18 cellular contexts compared by ENCODE assay signal in the genomic region with DNA sequence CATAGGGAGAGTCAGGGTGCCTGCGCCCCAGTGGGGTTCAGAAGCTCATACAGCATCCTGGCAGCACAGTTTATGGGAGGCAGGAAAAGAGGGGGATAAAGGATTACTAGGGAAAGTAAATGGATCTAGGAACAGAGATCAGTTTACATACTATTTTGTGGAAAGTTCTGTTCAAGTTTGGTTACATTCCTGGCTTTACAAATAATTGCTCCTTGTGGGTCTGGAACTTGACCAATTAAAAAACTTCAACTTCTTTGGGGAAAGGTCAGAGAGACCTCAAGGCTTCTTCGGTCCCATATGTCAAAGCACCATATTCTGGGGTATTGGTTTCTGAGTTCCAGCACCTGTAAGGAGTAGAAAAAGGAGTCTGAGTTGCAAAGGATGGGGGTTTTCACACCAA.
DNase-seq lines count a peak whose midpoint lies in the region; ATAC-seq and TF ChIP-seq lines count a peak whose summit lies in the region.
"Had no signal": no experiment of that assay in that cellular context is flagged by ENCODE, and none has a peak within 500 bp of the region (broad histone marks: within the 10 kb centered on the region; RNA-seq: fewer than 3 reads in every experiment).

No MANE protein-coding gene starts in this region.

- TF ChIP-seq CTCF in Caco-2 (IDR thresholded peaks at IDR 0.05; ENCODE audit: insufficient read depth in 1 of 2, low read depth in 1 of 2, low read length in 1 of 2, severe bottlenecking in 1 of 2, unreplicated experiment in 1 of 2), result no peak
- no peak for TF ChIP-seq CTCF in GM23338 (conservative IDR thresholded peaks at IDR 0.05; ENCODE audit: low read depth in 2 of 2)

- peaks cover 16% of the 10 kb centered on the region for H3K4me1 Mint-ChIP-seq in Caco-2 (ENCODE audit: low read depth, unreplicated experiment)
- peaks cover 20% of the 10 kb centered on the region for H3K4me1 Mint-ChIP-seq in GM23338
- peaks cover 2% of the 10 kb centered on the region for H3K4me1 Mint-ChIP-seq in T-helper 17 cell
- peaks cover 20% of the 10 kb centered on the region for H3K4me1 Mint-ChIP-seq in stimulated activated effector memory CD8-positive, alpha-beta T cell treated with anti-CD3 and anti-CD28 coated beads, Interleukin-12 subunit alpha, Interleukin-12 subunit beta, amount 100 ng/mL, for 72 hours

- intact Hi-C loops in Caco-2 (cut with micrococcal nuclease; ENCODE audit: unreplicated experiment), result no loop called here

- CTCF ChIA-PET in Caco-2 (lab: Charles Lee), result no interaction called here

- H3K9me3 ChIP-seq in Caco-2 (no peaks in the 10 kb centered on the region), T-helper 17 cell (ENCODE audit: control insufficient read depth, low read length, poor library complexity, severe bottlenecking) (no peaks in the 10 kb centered on the region)
- H3K9me3 ChIP-seq: BE2C had no signal

- H3K27me3 Mint-ChIP-seq in Caco-2 (ENCODE audit: insufficient read depth, unreplicated experiment), result no peaks in the 10 kb centered on the region
- H3K27me3 Mint-ChIP-seq in GM23338 (ENCODE audit: insufficient read depth, low read depth, poor library complexity), result peaks cover 8% of the 10 kb centered on the region
- H3K27me3 Mint-ChIP-seq in T-helper 17 cell, result peaks cover 5% of the 10 kb centered on the region
- H3K27me3 Mint-ChIP-seq: CD4-positive, CD25-positive, alpha-beta regulatory T cell; CD8-positive, alpha-beta memory T cell had no signal

- no TSS peak for BruUV-seq in Caco-2 (replicated peaks; lab: Mats Ljungman, UMichigan)

- no peak overlapping the region for H3K4me2 ChIP-seq in GM23338

- no peaks in the 10 kb centered on the region for H3K36me3 ChIP-seq in Caco-2 (ENCODE audit: control insufficient read depth, insufficient read depth, low read length)
- no peaks in the 10 kb centered on the region for H3K36me3 ChIP-seq in GM23338 (ENCODE audit: insufficient read depth)
- H3K36me3 ChIP-seq: BE2C had no signal

- no peaks in the 10 kb centered on the region for H3K27me3 ChIP-seq in Caco-2 (replicated peaks; ENCODE audit: control insufficient read depth, insufficient read depth, low read length)
- H3K27me3 ChIP-seq in GM23338 (ENCODE audit: insufficient read depth), result no peaks in the 10 kb centered on the region
- H3K27me3 ChIP-seq: BE2C had no signal

- no peak overlapping the region for H3K4me3 ChIP-seq in Caco-2 (ENCODE audit: low read depth, low read length)
- no peak overlapping the region for H3K4me3 ChIP-seq in GM23338

- peak overlapping the region; percentile 9 for H3K4me3 Mint-ChIP-seq in Caco-2 (ENCODE audit: unreplicated experiment)
- no peak overlapping the region for H3K4me3 Mint-ChIP-seq in GM23338
- no peak overlapping the region for H3K4me3 Mint-ChIP-seq in T-helper 17 cell
- no peak overlapping the region for H3K4me3 Mint-ChIP-seq in stimulated activated effector memory CD8-positive, alpha-beta T cell treated with anti-CD3 and anti-CD28 coated beads, Interleukin-12 subunit alpha, Interleukin-12 subunit beta, amount 100 ng/mL, for 72 hours
- H3K4me3 Mint-ChIP-seq: CD4-positive, CD25-positive, alpha-beta regulatory T cell; CD8-positive, alpha-beta memory T cell; HFFc6; IgD-negative memory B cell had no signal

- H3K9me3 Mint-ChIP-seq in Caco-2 (ENCODE audit: unreplicated experiment), result no peaks in the 10 kb centered on the region
- peaks cover 37% of the 10 kb centered on the region for H3K9me3 Mint-ChIP-seq in GM23338
- no peaks in the 10 kb centered on the region for H3K9me3 Mint-ChIP-seq in stimulated activated effector memory CD8-positive, alpha-beta T cell treated with anti-CD3 and anti-CD28 coated beads, Interleukin-12 subunit alpha, Interleukin-12 subunit beta, amount 100 ng/mL, for 72 hours

- ATAC-seq in GM23338 (no peak), T-helper 17 cell (no peak), GM19397 (IDR thresholded peaks at IDR 0.05; ENCODE audit: unreplicated experiment) (no peak)
- ATAC-seq in stimulated activated effector memory CD8-positive, alpha-beta T cell treated with anti-CD3 and anti-CD28 coated beads, Interleukin-12 subunit alpha, Interleukin-12 subunit beta, amount 100 ng/mL, for 72 hours, result no peak
- ATAC-seq: HCT116 had no signal

- H3K27ac Mint-ChIP-seq in Caco-2 (ENCODE audit: unreplicated experiment) (no peak overlapping the region), GM23338 (peak overlapping the region; percentile 63; the same call in 1 of the 2 replicates), T-helper 17 cell (peak overlapping the region; percentile 60)
- H3K27ac Mint-ChIP-seq in stimulated activated effector memory CD8-positive, alpha-beta T cell treated with anti-CD3 and anti-CD28 coated beads, Interleukin-12 subunit alpha, Interleukin-12 subunit beta, amount 100 ng/mL, for 72 hours, result peak overlapping the region; percentile 8
- H3K27ac Mint-ChIP-seq: HFFc6, IgD-negative memory B cell had no signal

- H3K4me1 ChIP-seq in Caco-2 (peaks cover 14% of the 10 kb centered on the region), GM23338 (ENCODE audit: insufficient read depth) (peaks cover 16% of the 10 kb centered on the region)
- H3K4me1 ChIP-seq: BE2C had no signal

- no peaks in the 10 kb centered on the region for H3K9me2 ChIP-seq in GM23338 (ENCODE audit: insufficient read depth)

- DNase-seq in Caco-2 (no peak), GM23338 (ENCODE audit: low spot score) (no peak), T-helper 17 cell (no peak), occipital lobe (lab: John Stamatoyannopoulos, UW) (no peak), NCI-H82 treated with DMSO at 0.1 percent for 48 hours (lab: John Stamatoyannopoulos, UW; ENCODE audit: unreplicated experiment) (no peak)
- DNase-seq in stimulated activated effector memory CD8-positive, alpha-beta T cell treated with anti-CD3 and anti-CD28 coated beads, Interleukin-12 subunit alpha, Interleukin-12 subunit beta, amount 100 ng/mL, for 72 hours (ENCODE audit: low spot score in 2 of 2), result no peak
- DNase-seq: ACHN; BE2C; C1 segment of cervical spinal cord; CD4-positive, CD25-positive, alpha-beta regulatory T cell; CD8-positive, alpha-beta memory T cell; COR-L47; GOT3; H7; HFFc6 had no signal

- no peak overlapping the region for H2AFZ ChIP-seq in GM23338

- H4K20me1 ChIP-seq in GM23338 (replicated peaks; ENCODE audit: insufficient read depth), result no peaks in the 10 kb centered on the region

- H3K36me3 Mint-ChIP-seq in Caco-2 (ENCODE audit: insufficient read depth, unreplicated experiment) (peaks cover 6% of the 10 kb centered on the region), GM23338 (ENCODE audit: low read depth) (peaks cover 3% of the 10 kb centered on the region; the same call in 2 of the 3 replicates), T-helper 17 cell (ENCODE audit: low read depth) (no peaks in the 10 kb centered on the region)
- peaks cover 6% of the 10 kb centered on the region for H3K36me3 Mint-ChIP-seq in stimulated activated effector memory CD8-positive, alpha-beta T cell treated with anti-CD3 and anti-CD28 coated beads, Interleukin-12 subunit alpha, Interleukin-12 subunit beta, amount 100 ng/mL, for 72 hours
- H3K36me3 Mint-ChIP-seq: CD4-positive, CD25-positive, alpha-beta regulatory T cell had no signal

- H3K79me2 ChIP-seq in GM23338 (replicated peaks; ENCODE audit: insufficient read depth), result no peaks in the 10 kb centered on the region

- no peaks in the 10 kb centered on the region for H3F3A ChIP-seq in GM23338 (replicated peaks; ENCODE audit: low read depth)

- H3K27ac ChIP-seq in GM23338 (ENCODE audit: low read depth), result no peak overlapping the region

- POLR2A ChIA-PET in Caco-2 (lab: Charles Lee), result no interaction called here

TF ChIP-seq in GM23338, 12 proteins besides CTCF, POLR2A, EP300 and RAD21 (continues in another document):
- no peak for TF ChIP-seq EZH2phosphoT487 (IDR thresholded peaks at IDR 0.05; ENCODE audit: unreplicated experiment)
